In the genomic region with DNA sequence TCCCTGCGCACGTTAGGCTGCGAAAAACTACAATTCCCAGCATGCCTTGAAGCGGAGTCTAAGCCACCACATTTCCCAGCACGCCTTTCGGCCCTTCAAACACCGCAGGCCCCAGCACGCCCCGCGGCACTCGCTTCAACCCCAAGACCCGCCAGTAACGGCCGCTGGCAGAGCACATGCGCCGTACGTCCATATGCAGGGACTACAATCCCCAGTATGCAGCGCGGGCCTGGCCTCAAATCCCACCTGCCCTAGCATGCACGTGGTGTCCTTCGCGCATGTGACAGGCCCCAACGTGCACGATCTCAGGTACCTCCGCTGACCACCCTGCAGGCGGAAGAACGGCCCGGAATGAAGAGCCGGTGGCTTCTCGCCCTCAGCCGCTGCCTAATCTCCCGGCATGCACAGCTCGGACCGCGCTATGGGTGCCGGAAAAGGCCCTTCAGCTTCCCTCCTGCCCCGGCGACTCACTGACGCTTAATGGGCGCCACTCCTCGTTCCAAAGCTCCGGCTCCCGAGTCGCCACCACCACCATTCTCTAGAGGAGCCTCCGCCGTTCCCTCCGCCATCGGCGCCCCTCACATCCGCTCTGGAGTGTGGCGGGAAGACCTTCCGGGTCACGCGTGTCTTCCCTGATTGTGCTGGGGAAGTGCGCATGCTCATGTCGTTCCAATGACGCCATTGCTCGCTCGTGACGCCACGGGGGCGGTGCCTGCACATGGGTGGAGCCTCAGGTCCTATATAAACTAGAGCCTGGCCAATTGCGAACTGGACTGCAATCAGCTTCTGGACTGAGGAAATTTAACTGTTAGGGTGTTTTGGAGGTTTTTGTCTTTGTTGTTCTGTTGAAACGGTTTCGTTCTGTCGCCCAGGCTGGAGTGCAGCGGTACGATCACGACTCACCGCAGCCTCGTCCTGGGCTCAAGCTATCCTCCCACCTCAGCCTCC, we compare ENCODE assay signal across 8 cellular contexts. TPM values are rescaled to one million over a fixed set of nuclear protein-coding genes. Genes with fewer than 3 reads are reported as not detected.
A peak's percentile ranks its signal among the peaks of the same experiment; 100 is the strongest.
DNase-seq lines count a peak whose midpoint lies in the region; ATAC-seq and TF ChIP-seq lines count a peak whose summit lies in the region.

A gene with protein sequence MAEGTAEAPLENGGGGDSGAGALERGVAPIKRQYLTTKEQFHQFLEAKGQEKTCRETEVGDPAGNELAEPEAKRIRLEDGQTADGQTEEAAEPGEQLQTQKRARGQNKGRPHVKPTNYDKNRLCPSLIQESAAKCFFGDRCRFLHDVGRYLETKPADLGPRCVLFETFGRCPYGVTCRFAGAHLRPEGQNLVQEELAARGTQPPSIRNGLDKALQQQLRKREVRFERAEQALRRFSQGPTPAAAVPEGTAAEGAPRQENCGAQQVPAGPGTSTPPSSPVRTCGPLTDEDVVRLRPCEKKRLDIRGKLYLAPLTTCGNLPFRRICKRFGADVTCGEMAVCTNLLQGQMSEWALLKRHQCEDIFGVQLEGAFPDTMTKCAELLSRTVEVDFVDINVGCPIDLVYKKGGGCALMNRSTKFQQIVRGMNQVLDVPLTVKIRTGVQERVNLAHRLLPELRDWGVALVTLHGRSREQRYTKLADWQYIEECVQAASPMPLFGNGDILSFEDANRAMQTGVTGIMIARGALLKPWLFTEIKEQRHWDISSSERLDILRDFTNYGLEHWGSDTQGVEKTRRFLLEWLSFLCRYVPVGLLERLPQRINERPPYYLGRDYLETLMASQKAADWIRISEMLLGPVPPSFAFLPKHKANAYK (minus strand): TSS at position 591 of the 948 bp plus-strand sequence. CDS start 22 bp downstream, at position 569.

- H3K9me3 ChIP-seq in SK-N-MC (ENCODE audit: low read depth, low read length) = no peaks in the 10 kb centered on the region
- H3K9me3 ChIP-seq in gastroesophageal sphincter = no peaks in the 10 kb centered on the region
- no peaks in the 10 kb centered on the region for H3K9me3 ChIP-seq in neutrophil

- H3K4me3 Mint-ChIP-seq in HFFc6 = peak within 1 kb of the TSS; percentile 99
- peak within 1 kb of the TSS; percentile 99 for H3K4me3 Mint-ChIP-seq in activated naive CD4-positive, alpha-beta T cell treated with anti-CD3 and anti-CD28 coated beads, Interleukin-2, amount 10 ng/mL, durations not matched to agents 7 days and 5 days

- H3K27ac ChIP-seq in SK-N-MC = peak within 1 kb of the TSS; percentile 99
- H3K27ac ChIP-seq in gastroesophageal sphincter = peak within 1 kb of the TSS; percentile 95 to 100 (median 96)
- H3K27ac ChIP-seq in neutrophil = peak within 1 kb of the TSS; percentile 92
- peak within 1 kb of the TSS; percentile 97 for H3K27ac ChIP-seq in substantia nigra (ENCODE audit: low read depth, low read length, poor library complexity, severe bottlenecking)

- TF ChIP-seq CTCF in HFFc6 (IDR thresholded peaks at IDR 0.05) (no peak), NB4 (IDR thresholded peaks at IDR 0.05; ENCODE audit: low read depth, low read length) (no peak), gastroesophageal sphincter (IDR thresholded peaks at IDR 0.05) (no peak), neutrophil (IDR thresholded peaks at IDR 0.05) (no peak)

- H3K9me3 Mint-ChIP-seq in HFFc6 = peaks cover 4% of the 10 kb centered on the region; the same call in 1 of the 2 replicates
- H3K9me3 Mint-ChIP-seq in activated naive CD4-positive, alpha-beta T cell treated with anti-CD3 and anti-CD28 coated beads, Interleukin-2, amount 10 ng/mL, durations not matched to agents 7 days and 5 days = peaks cover 2% of the 10 kb centered on the region

- TF ChIP-seq POLR2A in NB4 (IDR thresholded peaks at IDR 0.05; ENCODE audit: extremely low read depth, insufficient read length) (peak; percentile 95), gastroesophageal sphincter (IDR thresholded peaks at IDR 0.05) (peak; percentile 77 to 83)

- peaks cover 15% of the 10 kb centered on the region for H3K4me1 Mint-ChIP-seq in HFFc6 (ENCODE audit: low read depth)
- peaks cover 16% of the 10 kb centered on the region for H3K4me1 Mint-ChIP-seq in activated naive CD4-positive, alpha-beta T cell treated with anti-CD3 and anti-CD28 coated beads, Interleukin-2, amount 10 ng/mL, durations not matched to agents 7 days and 5 days

- H3K36me3 Mint-ChIP-seq in HFFc6 (ENCODE audit: low read depth) = peaks cover 29% of the 10 kb centered on the region
- H3K36me3 Mint-ChIP-seq in activated naive CD4-positive, alpha-beta T cell treated with anti-CD3 and anti-CD28 coated beads, Interleukin-2, amount 10 ng/mL, durations not matched to agents 7 days and 5 days = peaks cover 30% of the 10 kb centered on the region

- peaks cover 5% of the 10 kb centered on the region for H3K27me3 Mint-ChIP-seq in HFFc6 (ENCODE audit: insufficient read depth)
- H3K27me3 Mint-ChIP-seq in activated naive CD4-positive, alpha-beta T cell treated with anti-CD3 and anti-CD28 coated beads, Interleukin-2, amount 10 ng/mL, durations not matched to agents 7 days and 5 days = peaks cover 6% of the 10 kb centered on the region

- no peak for TF ChIP-seq EP300 in gastroesophageal sphincter (IDR thresholded peaks at IDR 0.05)

- 5 to 49% methylated on average over 7 to 10 of the region's 71 CpGs for WGBS in gastroesophageal sphincter (ENCODE audit: low coverage in 1 of 2), 2 donors

- H3K27me3 ChIP-seq in gastroesophageal sphincter = no peaks in the 10 kb centered on the region
- no peaks in the 10 kb centered on the region for H3K27me3 ChIP-seq in neutrophil

- peak; percentile 97 for ATAC-seq in gastroesophageal sphincter

- peaks cover 0 to 10% (median 6%) of the 10 kb centered on the region in 3 donors for H3K4me1 ChIP-seq in gastroesophageal sphincter
- H3K4me1 ChIP-seq in neutrophil (ENCODE audit: control insufficient read depth in 1 of 2, insufficient read depth in 1 of 2, low read depth in 1 of 2, low read length in 1 of 2) = peaks cover 13 to 14% of the 10 kb centered on the region in 2 experiments

- H3K36me3 ChIP-seq in SK-N-MC (ENCODE audit: insufficient read depth, low read length) (peaks cover 40% of the 10 kb centered on the region), gastroesophageal sphincter (peaks cover 0 to 42% of the 10 kb centered on the region in 2 donors), neutrophil (peaks cover 37% of the 10 kb centered on the region)

- H3K4me3 ChIP-seq in NB4 (ENCODE audit: low read depth, low read length) (peak within 1 kb of the TSS; percentile 83), SK-N-MC (peak within 1 kb of the TSS; percentile 100), gastroesophageal sphincter (peak within 1 kb of the TSS; percentile 77 to 80), neutrophil (ENCODE audit: low read depth in 1 of 2, low read length in 1 of 2) (peak within 1 kb of the TSS; percentile 97)

- DNase-seq in GM04503 (ENCODE audit: low read depth) (peak; percentile 87), HFFc6 (peak; percentile 97), NB4 (ENCODE audit: low read depth) (peak; percentile 96), SK-N-MC (ENCODE audit: low read depth, low spot score) (peak; percentile 92), substantia nigra (lab: John Stamatoyannopoulos, UW) (peak; percentile 79 to 98 (median 94))
- DNase-seq in activated naive CD4-positive, alpha-beta T cell treated with anti-CD3 and anti-CD28 coated beads, Interleukin-2, amount 10 ng/mL, durations not matched to agents 7 days and 5 days = peak; percentile 98

- H3K9ac ChIP-seq in SK-N-MC (ENCODE audit: insufficient read length) = peak within 1 kb of the TSS; percentile 100

- CTCF ChIA-PET in activated naive CD4-positive, alpha-beta T cell treated with anti-CD3 and anti-CD28 coated beads, Interleukin-2, amount 10 ng/mL, durations not matched to agents 7 days and 5 days (lab: Charles Lee) = interaction anchor here (0.8 to 1.1 kb wide), 2 partner anchors 13 to 17 kb away, joined by 3 to 5 read pairs; no protein-coding TSS in a partner anchor

- peak within 1 kb of the TSS; percentile 100 for H3K27ac Mint-ChIP-seq in HFFc6
- H3K27ac Mint-ChIP-seq in activated naive CD4-positive, alpha-beta T cell treated with anti-CD3 and anti-CD28 coated beads, Interleukin-2, amount 10 ng/mL, durations not matched to agents 7 days and 5 days = peak within 1 kb of the TSS; percentile 100

RNA-seq across cellular contexts. Expression of the gene that starts here (rescaled TPM):
- total RNA-seq in HFFc6 (2021; fragmentation: NEBNext Ultra II Directional; extraction: Animal tissue kit (Norgen Biotek cat#: 25700)) = 10 to 100 TPM; 15.6 to 20.5 (median 18.3) TPM
- total RNA-seq in gastroesophageal sphincter = 10 to 100 TPM; 14.1 to 39.4 (median 22.6) TPM

Comparison
In these comparisons a context has a peak if more than half of its experiments do, and no peak if none do; other contexts are left out.
1. Peak in every context shown above with its lines: DNase-seq, ATAC-seq, H3K4me3 ChIP-seq and H3K27ac ChIP-seq.